ENCODE assay signal across 31 cellular contexts in the genomic region with DNA sequence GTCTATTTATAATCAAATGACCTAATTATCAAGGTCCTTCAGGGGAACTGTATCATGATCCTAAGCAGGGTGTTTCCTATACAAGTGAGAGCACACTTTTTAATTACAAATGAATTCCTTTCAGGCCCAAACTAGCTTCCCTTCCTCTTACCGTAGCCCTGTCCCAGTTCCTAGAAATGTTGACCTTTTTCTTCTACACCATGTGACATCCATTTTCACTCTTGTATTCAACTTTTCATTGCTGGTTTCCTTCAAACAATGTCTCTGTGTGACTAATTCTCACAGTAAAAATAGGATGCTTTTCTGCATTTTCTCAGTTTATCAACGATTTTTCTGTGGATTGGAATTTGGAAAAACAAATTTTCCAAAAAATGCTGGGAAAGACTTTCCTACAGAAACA.
"Had no signal": no experiment of that assay in that cellular context is flagged by ENCODE, and none has a peak within 500 bp of the region (broad histone marks: within the 10 kb centered on the region; RNA-seq: fewer than 3 reads in every experiment).

No MANE protein-coding gene starts in this region.

- H3K9me3 Mint-ChIP-seq: activated CD4-positive, alpha-beta T cell treated with anti-CD3 and anti-CD28 coated beads, Interleukin-2, amount 10 ng/mL, durations not matched to agents 7 days and 5 days; activated CD8-positive, alpha-beta T cell treated with anti-CD3 and anti-CD28 coated beads for 36 hours; activated T-helper 17 cell treated with anti-CD3 and anti-CD28 coated beads, Interleukin-2, amount 50 U/mL, for 72 hours; dendritic cell treated with granulocyte-macrophage colony-stimulating factor and Interleukin-4, amounts not matched to agents 40 ng/mL and 50 ng/mL, for 4 days had no signal

- H3K36me3 ChIP-seq: brain microvascular endothelial cell, esophagus muscularis mucosa, gastroesophageal sphincter had no signal

- H3K36me3 Mint-ChIP-seq: activated naive CD8-positive, alpha-beta T cell had no signal

- FAIRE-seq: astrocyte, bronchial epithelial cell had no signal

- H3K4me1 ChIP-seq: esophagus muscularis mucosa, foreskin keratinocyte, gastroesophageal sphincter had no signal

- H3K4me1 Mint-ChIP-seq: activated T-helper 17 cell treated with anti-CD3 and anti-CD28 coated beads, Interleukin-2, amount 50 U/mL, for 72 hours; central memory CD8-positive, alpha-beta T cell; endodermal cell had no signal

- H3K27ac Mint-ChIP-seq: activated CD4-positive, alpha-beta T cell treated with anti-CD3 and anti-CD28 coated beads, Interleukin-2, amount 10 ng/mL, durations not matched to agents 7 days and 5 days; activated CD8-positive, alpha-beta T cell treated with anti-CD3 and anti-CD28 coated beads for 36 hours; activated naive CD8-positive, alpha-beta T cell; activated T-helper 17 cell treated with anti-CD3 and anti-CD28 coated beads, Interleukin-2, amount 50 U/mL, for 72 hours; dendritic cell treated with granulocyte-macrophage colony-stimulating factor and Interleukin-4, amounts not matched to agents 40 ng/mL and 50 ng/mL, for 4 days; endodermal cell; WTC11 had no signal

- H3K4me3 Mint-ChIP-seq: activated CD4-positive, alpha-beta T cell treated with anti-CD3 and anti-CD28 coated beads, Interleukin-2, amount 10 ng/mL, durations not matched to agents 7 days and 5 days; activated CD8-positive, alpha-beta T cell treated with anti-CD3 and anti-CD28 coated beads for 36 hours; activated naive CD8-positive, alpha-beta T cell; activated T-cell treated with anti-CD3 and anti-CD28 coated beads, Interleukin-2, amount 50 U/mL, for 4 hours; activated T-helper 17 cell treated with anti-CD3 and anti-CD28 coated beads, Interleukin-2, amount 50 U/mL, for 72 hours; central memory CD8-positive, alpha-beta T cell; dendritic cell treated with granulocyte-macrophage colony-stimulating factor and Interleukin-4, amounts not matched to agents 40 ng/mL and 50 ng/mL, for 4 days; endodermal cell; WTC11 had no signal

- ATAC-seq: activated CD8-positive, alpha-beta T cell treated with anti-CD3 and anti-CD28 coated beads for 36 hours; activated T-cell treated with anti-CD3 and anti-CD28 coated beads, Interleukin-2, amount 50 U/mL, for 4 hours; activated T-helper 17 cell treated with anti-CD3 and anti-CD28 coated beads, Interleukin-2, amount 50 U/mL, for 72 hours; foreskin keratinocyte; gastroesophageal sphincter; WTC11 had no signal

- H3K27me3 Mint-ChIP-seq: activated CD4-positive, alpha-beta T cell treated with anti-CD3 and anti-CD28 coated beads, Interleukin-2, amount 10 ng/mL, durations not matched to agents 7 days and 5 days; activated naive CD8-positive, alpha-beta T cell; activated T-helper 17 cell treated with anti-CD3 and anti-CD28 coated beads, Interleukin-2, amount 50 U/mL, for 72 hours; dendritic cell treated with granulocyte-macrophage colony-stimulating factor and Interleukin-4, amounts not matched to agents 40 ng/mL and 50 ng/mL, for 4 days had no signal

- DNase-seq: activated CD4-positive, alpha-beta T cell treated with anti-CD3 and anti-CD28 coated beads for 1 hour; activated CD4-positive, alpha-beta T cell treated with anti-CD3 and anti-CD28 coated beads for 4 hours; activated CD4-positive, alpha-beta T cell treated with anti-CD3 and anti-CD28 coated beads, Interleukin-2, amount 10 ng/mL, durations not matched to agents 7 days and 5 days; activated CD4-positive, alpha-beta T cell treated with anti-CD3 and anti-CD28 coated beads, Interleukin-2, amount 50 U/mL, for 4 hours; activated CD8-positive, alpha-beta memory T cell treated with anti-CD3 and anti-CD28 coated beads for 24 hours; activated CD8-positive, alpha-beta T cell treated with anti-CD3 and anti-CD28 coated beads for 36 hours; activated effector memory CD4-positive, alpha-beta T cell treated with Interleukin-2 at 50 U/mL for 16 hours; activated gamma-delta T cell treated with Interleukin-2 at 50 U/mL for 16 hours; activated naive CD4-positive, alpha-beta T cell treated with anti-CD3 and anti-CD28 coated beads, Interleukin-2, amount 50 U/mL, for 16 hours; activated naive CD4-positive, alpha-beta T cell treated with Interleukin-2 at 50 U/mL for 16 hours; activated T-cell treated with anti-CD3 and anti-CD28 coated beads, Interleukin-2, amount 50 U/mL, for 4 hours; amniotic stem cell; anterior cingulate cortex; brain microvascular endothelial cell; dorsolateral prefrontal cortex; effector memory CD4-positive, alpha-beta T cell; endodermal cell; erythroblast; foreskin keratinocyte; T-helper 2 cell had no signal

- H3K27me3 ChIP-seq: brain microvascular endothelial cell, dorsolateral prefrontal cortex, esophagus muscularis mucosa, foreskin keratinocyte, gastroesophageal sphincter had no signal

- H3K4me3 ChIP-seq: coronary artery, dorsolateral prefrontal cortex, esophagus muscularis mucosa, gastroesophageal sphincter had no signal

- H3K27ac ChIP-seq: brain microvascular endothelial cell, coronary artery, dorsolateral prefrontal cortex, esophagus muscularis mucosa, foreskin keratinocyte, gastroesophageal sphincter, VCaP had no signal
